8 cellular contexts compared by ENCODE assay signal in the genomic region with DNA sequence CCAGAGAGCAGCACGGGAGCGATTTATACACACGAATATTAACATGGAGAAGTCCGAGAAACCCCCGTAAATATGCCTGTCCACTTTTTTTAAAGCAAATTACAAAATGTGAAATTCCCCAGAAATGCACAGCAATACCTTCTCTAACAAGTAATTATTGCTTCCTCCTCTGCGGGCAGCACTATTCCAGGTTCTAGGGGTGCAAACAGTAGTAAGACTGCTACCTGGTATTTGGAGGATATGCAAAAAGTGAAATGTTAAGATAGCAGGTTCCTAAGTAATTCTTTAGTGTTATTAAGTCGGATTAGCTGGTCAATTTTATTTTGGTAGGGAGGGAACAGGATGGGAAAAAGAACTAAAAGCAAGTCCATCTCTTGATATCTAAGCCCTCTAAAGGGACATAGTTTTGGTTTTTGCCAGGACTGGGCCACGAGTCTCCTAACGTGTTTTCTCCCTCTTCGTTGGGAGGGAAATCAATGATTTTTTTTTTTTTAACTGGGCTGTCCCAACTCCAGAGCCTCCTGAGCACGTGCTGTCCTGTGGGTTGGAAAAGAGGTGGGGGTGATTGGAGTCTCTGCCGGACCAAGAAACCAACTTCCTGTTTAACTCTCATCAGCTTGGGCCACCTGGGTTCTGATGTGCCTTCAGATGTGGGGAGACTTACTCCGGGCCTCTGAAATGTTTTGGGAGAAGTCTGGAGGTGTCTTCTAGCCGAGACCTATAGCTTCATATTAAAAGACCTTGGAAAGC. TPM values are rescaled to one million over a fixed set of nuclear protein-coding genes. Genes with fewer than 3 reads are reported as not detected.
DNase-seq lines count a peak whose midpoint lies in the region; ATAC-seq and TF ChIP-seq lines count a peak whose summit lies in the region.

No MANE protein-coding gene starts in this region.

- peaks cover 24 to 33% (median 28%) of the 10 kb centered on the region in 3 donors for H3K4me1 Mint-ChIP-seq in IgD-negative memory B cell

- H3K27ac Mint-ChIP-seq in IgD-negative memory B cell, result peak overlapping the region; percentile 81 to 91 (median 86)

- intact Hi-C loops in adrenal gland (cut with DNase I), result no loop called here

- H3K9me3 ChIP-seq in adrenal gland (replicated peaks in 1 of 3) (no peaks in the 10 kb centered on the region), mucosa of rectum (ENCODE audit: control insufficient read depth in 2 of 2, low read length in 2 of 2) (no peaks in the 10 kb centered on the region)

- H3K27me3 Mint-ChIP-seq in IgD-negative memory B cell, result no peaks in the 10 kb centered on the region

- DNase-seq in CD1c-positive myeloid dendritic cell (ENCODE audit: extremely low spot score) (peak; percentile 55), adrenal gland (peak in 1 of 7 donors; percentile 46), NCI-H2029 treated with DMSO at 0.1 percent for 48 hours (lab: John Stamatoyannopoulos, UW) (no peak), hepatic stellate cell (ENCODE audit: low spot score) (no peak)

- no peak for ATAC-seq in GM18868 (IDR thresholded peaks at IDR 0.05; ENCODE audit: unreplicated experiment)
- ATAC-seq in HG03439 (IDR thresholded peaks at IDR 0.05; ENCODE audit: unreplicated experiment), result no peak

- peak overlapping the region; percentile 76 to 100 (median 92) for H3K4me3 Mint-ChIP-seq in IgD-negative memory B cell

- no peaks in the 10 kb centered on the region for H3K9me3 Mint-ChIP-seq in IgD-negative memory B cell

- H3K27ac ChIP-seq in adrenal gland (peak overlapping the region in 4 of 5 donors; percentile 11 to 100 (median 78)), mucosa of rectum (ENCODE audit: low read depth in 2 of 2, low read length in 2 of 2) (peak overlapping the region; percentile 71 to 84)

- H3K36me3 ChIP-seq in adrenal gland (replicated peaks in 1 of 2) (peaks cover 0 to 13% of the 10 kb centered on the region in 2 donors), mucosa of rectum (ENCODE audit: control insufficient read depth in 2 of 2, insufficient read depth in 2 of 2, low read length in 2 of 2) (peaks cover 2 to 8% of the 10 kb centered on the region in 2 donors)

- peaks cover 1% of the 10 kb centered on the region for H3K36me3 Mint-ChIP-seq in IgD-negative memory B cell

- TF ChIP-seq CTCF in adrenal gland (IDR thresholded peaks at IDR 0.05), result no peak

- H3K27me3 ChIP-seq in adrenal gland (no peaks in the 10 kb centered on the region), mucosa of rectum (ENCODE audit: control insufficient read depth in 2 of 2, insufficient read depth in 2 of 2, low read length in 2 of 2) (no peaks in the 10 kb centered on the region)

- H3K4me3 ChIP-seq in adrenal gland, result peak overlapping the region in 1 of 4 donors; percentile 66
- peak overlapping the region; percentile 52 to 98 for H3K4me3 ChIP-seq in mucosa of rectum (ENCODE audit: low read length in 2 of 2)

- no peak for TF ChIP-seq POLR2A in adrenal gland (IDR thresholded peaks at IDR 0.05)

- peaks cover 29 to 39% of the 10 kb centered on the region in 2 donors for H3K4me1 ChIP-seq in adrenal gland (replicated peaks in 1 of 2)
- H3K4me1 ChIP-seq in mucosa of rectum (ENCODE audit: control insufficient read depth in 2 of 2, insufficient read depth in 2 of 2, low read length in 2 of 2), result peaks cover 19 to 25% of the 10 kb centered on the region in 2 donors

- 47 to 61% (median 53%) methylated on average over 14 of the region's 14 CpGs for WGBS in adrenal gland, 4 donors

- peak overlapping the region; percentile 0 to 99 for H3K9ac ChIP-seq in mucosa of rectum (ENCODE audit: low read depth in 1 of 2, low read length in 2 of 2)

RNA-seq across cellular contexts. Expression of a gene that starts 1.7 kb away (rescaled TPM):
- polyA plus RNA-seq in IgD-negative memory B cell (147 TPM), adrenal gland (100 to 1,000 TPM in 1 of 3 donors, 10 to 100 TPM in 2; 31.2 to 250 (median 42.2) TPM)
- total RNA-seq in adrenal gland, result 100 to 1,000 TPM in 7 of 8 donors, 10 to 100 TPM in 1; 70.7 to 393 (median 168) TPM

RNA-seq across cellular contexts. Expression of a gene that starts 29.5 kb away (rescaled TPM):
- 12.0 TPM for polyA plus RNA-seq in IgD-negative memory B cell
- 10 to 100 TPM; 16.3 to 31.0 (median 23.1) TPM for total RNA-seq in adrenal gland
- 10 to 100 TPM in 2 of 3 donors, 1 to 10 TPM in 1; 9.0 to 38.0 (median 13.1) TPM for polyA plus RNA-seq in adrenal gland
